Comparison of ENCODE assay signal across 1 cellular context in the genomic region with DNA sequence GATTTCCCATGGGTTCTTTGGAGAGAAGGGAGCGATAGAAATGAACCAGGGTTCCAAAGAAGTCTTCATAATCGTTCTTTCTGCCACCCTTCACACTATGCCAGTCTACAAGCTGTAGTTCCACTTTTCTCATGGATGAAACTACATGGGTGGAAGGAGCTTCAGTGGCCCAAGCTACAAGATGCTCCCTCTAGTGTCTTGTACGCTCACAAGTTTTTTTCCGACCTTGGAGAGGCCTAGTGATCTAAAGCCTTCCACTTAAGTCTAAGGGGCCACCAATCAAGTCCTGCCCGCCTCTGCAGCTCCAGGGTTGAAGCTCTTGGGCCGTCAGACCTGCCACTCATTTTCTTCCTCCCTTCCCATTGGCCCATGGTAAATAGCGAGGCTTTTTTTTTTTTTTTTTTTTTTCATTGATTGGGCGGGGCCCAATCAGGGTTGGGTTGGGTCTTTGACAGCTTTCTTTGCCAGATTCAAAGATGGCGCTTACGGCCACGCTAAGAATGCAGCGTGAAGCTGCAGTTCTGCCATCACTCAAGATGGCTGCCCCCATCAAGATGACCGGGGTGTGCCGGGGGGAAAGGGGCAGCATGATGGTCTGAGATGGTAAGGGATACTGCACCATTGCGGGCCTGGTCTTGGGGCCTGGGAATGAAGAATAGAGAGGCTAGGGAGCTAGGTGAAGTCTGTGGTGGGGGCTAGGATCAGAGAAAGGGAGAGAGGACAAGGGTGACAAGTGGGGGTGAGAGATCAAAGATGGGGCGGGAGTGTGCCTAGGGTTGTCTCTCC.
TF ChIP-seq lines count a peak whose summit lies in the region.

A gene (plus strand): TSS at position 527 of the 786 bp plus-strand sequence. CDS start 430 bp downstream, outside the sequence.

TF ChIP-seq in GM23338, 12 proteins besides CTCF, POLR2A, EP300 and RAD21 (continued from another document):
- TF ChIP-seq, protein P1, sequence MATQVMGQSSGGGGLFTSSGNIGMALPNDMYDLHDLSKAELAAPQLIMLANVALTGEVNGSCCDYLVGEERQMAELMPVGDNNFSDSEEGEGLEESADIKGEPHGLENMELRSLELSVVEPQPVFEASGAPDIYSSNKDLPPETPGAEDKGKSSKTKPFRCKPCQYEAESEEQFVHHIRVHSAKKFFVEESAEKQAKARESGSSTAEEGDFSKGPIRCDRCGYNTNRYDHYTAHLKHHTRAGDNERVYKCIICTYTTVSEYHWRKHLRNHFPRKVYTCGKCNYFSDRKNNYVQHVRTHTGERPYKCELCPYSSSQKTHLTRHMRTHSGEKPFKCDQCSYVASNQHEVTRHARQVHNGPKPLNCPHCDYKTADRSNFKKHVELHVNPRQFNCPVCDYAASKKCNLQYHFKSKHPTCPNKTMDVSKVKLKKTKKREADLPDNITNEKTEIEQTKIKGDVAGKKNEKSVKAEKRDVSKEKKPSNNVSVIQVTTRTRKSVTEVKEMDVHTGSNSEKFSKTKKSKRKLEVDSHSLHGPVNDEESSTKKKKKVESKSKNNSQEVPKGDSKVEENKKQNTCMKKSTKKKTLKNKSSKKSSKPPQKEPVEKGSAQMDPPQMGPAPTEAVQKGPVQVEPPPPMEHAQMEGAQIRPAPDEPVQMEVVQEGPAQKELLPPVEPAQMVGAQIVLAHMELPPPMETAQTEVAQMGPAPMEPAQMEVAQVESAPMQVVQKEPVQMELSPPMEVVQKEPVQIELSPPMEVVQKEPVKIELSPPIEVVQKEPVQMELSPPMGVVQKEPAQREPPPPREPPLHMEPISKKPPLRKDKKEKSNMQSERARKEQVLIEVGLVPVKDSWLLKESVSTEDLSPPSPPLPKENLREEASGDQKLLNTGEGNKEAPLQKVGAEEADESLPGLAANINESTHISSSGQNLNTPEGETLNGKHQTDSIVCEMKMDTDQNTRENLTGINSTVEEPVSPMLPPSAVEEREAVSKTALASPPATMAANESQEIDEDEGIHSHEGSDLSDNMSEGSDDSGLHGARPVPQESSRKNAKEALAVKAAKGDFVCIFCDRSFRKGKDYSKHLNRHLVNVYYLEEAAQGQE (IDR thresholded peaks at IDR 0.05; ENCODE audit: unreplicated experiment) = no peak
- TF ChIP-seq, protein P2, sequence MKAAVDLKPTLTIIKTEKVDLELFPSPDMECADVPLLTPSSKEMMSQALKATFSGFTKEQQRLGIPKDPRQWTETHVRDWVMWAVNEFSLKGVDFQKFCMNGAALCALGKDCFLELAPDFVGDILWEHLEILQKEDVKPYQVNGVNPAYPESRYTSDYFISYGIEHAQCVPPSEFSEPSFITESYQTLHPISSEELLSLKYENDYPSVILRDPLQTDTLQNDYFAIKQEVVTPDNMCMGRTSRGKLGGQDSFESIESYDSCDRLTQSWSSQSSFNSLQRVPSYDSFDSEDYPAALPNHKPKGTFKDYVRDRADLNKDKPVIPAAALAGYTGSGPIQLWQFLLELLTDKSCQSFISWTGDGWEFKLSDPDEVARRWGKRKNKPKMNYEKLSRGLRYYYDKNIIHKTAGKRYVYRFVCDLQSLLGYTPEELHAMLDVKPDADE (IDR thresholded peaks at IDR 0.05) = peak; percentile 75
- TF ChIP-seq EZH2 (IDR thresholded peaks at IDR 0.05; ENCODE audit: low read depth, unreplicated experiment) = no peak
- 0 out of 2 replicates have a peak, but pooled peaks have one; percentile 16 for TF ChIP-seq POLR2AphosphoS5 (IDR thresholded peaks at IDR 0.05; ENCODE audit: low read depth)
- TF ChIP-seq EZH2phosphoT487 (IDR thresholded peaks at IDR 0.05; ENCODE audit: unreplicated experiment) = no peak
- TF ChIP-seq ZNF114 (CRISPR knock-in tag; IDR thresholded peaks at IDR 0.05) = peak; percentile 93; the same call in 1 of the 2 replicates
- no peak for TF ChIP-seq NANOG (IDR thresholded peaks at IDR 0.05; ENCODE audit: borderline replicate concordance)
